In genomic region chr18:51137891-51138290, GRCh38 we compare ENCODE assay signal across 1 cellular context.
TF ChIP-seq lines count a peak whose summit lies in the region.

No MANE protein-coding gene starts in this region.

TF ChIP-seq in H1, 55 proteins besides CTCF, POLR2A, EP300 and RAD21:
- TF ChIP-seq BACH1 (IDR thresholded peaks at IDR 0.05; ENCODE audit: low read length), result no peak
